In the genomic region with DNA sequence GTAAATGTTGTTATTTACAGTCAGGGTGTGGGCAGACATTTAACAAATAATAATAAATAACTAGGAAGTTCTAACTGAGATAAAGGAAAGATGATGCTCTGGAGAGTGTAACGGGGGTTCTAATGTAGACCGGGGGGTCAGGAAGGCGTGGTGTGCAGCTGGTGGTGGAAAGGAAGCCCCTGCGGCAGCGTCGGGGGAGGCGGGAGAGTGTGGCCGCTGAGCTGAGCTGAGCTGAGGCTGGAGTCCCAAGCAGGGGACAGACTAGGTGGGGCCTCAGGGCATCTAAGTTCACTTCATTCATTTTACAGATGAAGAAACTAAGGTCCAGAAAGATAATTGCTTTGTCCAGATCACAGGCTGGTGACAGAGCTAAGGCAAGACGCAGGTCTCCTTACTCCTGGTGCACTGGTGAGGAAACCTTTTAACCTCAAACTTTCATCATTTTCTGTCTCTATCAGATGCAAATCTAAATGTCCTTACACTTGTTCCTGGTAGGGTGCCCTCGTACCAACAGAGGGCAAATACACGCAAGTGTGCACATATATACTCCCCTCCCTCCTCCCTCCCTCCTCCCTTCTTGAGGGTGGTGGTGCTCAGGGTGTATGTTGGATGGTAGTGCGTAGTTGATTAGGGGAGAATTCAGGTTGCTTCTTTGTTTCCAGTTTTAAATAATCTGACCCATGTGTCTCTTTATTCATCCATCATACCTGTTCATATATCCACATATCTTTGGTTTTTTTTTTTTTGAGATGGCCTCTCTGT, we compare ENCODE assay signal across 2 cellular contexts.
TF ChIP-seq lines count a peak whose summit lies in the region.

No MANE protein-coding gene starts in this region.

TF ChIP-seq in GM23338, 12 proteins besides CTCF, POLR2A, EP300 and RAD21:
- TF ChIP-seq EZH2 (IDR thresholded peaks at IDR 0.05; ENCODE audit: low read depth, unreplicated experiment) (no peak), CREB1 (CRISPR knock-in tag; IDR thresholded peaks at IDR 0.05; ENCODE audit: low read depth) (no peak), STAT1 (IDR thresholded peaks at IDR 0.05; ENCODE audit: unreplicated experiment) (no peak), NANOG (IDR thresholded peaks at IDR 0.05; ENCODE audit: borderline replicate concordance) (no peak)
- TF ChIP-seq, protein P1, sequence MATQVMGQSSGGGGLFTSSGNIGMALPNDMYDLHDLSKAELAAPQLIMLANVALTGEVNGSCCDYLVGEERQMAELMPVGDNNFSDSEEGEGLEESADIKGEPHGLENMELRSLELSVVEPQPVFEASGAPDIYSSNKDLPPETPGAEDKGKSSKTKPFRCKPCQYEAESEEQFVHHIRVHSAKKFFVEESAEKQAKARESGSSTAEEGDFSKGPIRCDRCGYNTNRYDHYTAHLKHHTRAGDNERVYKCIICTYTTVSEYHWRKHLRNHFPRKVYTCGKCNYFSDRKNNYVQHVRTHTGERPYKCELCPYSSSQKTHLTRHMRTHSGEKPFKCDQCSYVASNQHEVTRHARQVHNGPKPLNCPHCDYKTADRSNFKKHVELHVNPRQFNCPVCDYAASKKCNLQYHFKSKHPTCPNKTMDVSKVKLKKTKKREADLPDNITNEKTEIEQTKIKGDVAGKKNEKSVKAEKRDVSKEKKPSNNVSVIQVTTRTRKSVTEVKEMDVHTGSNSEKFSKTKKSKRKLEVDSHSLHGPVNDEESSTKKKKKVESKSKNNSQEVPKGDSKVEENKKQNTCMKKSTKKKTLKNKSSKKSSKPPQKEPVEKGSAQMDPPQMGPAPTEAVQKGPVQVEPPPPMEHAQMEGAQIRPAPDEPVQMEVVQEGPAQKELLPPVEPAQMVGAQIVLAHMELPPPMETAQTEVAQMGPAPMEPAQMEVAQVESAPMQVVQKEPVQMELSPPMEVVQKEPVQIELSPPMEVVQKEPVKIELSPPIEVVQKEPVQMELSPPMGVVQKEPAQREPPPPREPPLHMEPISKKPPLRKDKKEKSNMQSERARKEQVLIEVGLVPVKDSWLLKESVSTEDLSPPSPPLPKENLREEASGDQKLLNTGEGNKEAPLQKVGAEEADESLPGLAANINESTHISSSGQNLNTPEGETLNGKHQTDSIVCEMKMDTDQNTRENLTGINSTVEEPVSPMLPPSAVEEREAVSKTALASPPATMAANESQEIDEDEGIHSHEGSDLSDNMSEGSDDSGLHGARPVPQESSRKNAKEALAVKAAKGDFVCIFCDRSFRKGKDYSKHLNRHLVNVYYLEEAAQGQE (IDR thresholded peaks at IDR 0.05; ENCODE audit: unreplicated experiment) = no peak

TF ChIP-seq in H1, 55 proteins besides CTCF, POLR2A, EP300 and RAD21:
- TF ChIP-seq TCF12 (IDR thresholded peaks at IDR 0.05; ENCODE audit: low read depth, low read length) = no peak
- TF ChIP-seq YY1 (IDR thresholded peaks at IDR 0.05; ENCODE audit: low read depth, low read length) = no peak
- no peak for TF ChIP-seq SP4 (IDR thresholded peaks at IDR 0.05; ENCODE audit: low read length)
- TF ChIP-seq SIX5 (IDR thresholded peaks at IDR 0.05; ENCODE audit: low read depth, low read length) = no peak
- TF ChIP-seq KDM4A (IDR thresholded peaks at IDR 0.05; ENCODE audit: low read depth, low read length, severe bottlenecking) = no peak
- TF ChIP-seq, protein P2, sequence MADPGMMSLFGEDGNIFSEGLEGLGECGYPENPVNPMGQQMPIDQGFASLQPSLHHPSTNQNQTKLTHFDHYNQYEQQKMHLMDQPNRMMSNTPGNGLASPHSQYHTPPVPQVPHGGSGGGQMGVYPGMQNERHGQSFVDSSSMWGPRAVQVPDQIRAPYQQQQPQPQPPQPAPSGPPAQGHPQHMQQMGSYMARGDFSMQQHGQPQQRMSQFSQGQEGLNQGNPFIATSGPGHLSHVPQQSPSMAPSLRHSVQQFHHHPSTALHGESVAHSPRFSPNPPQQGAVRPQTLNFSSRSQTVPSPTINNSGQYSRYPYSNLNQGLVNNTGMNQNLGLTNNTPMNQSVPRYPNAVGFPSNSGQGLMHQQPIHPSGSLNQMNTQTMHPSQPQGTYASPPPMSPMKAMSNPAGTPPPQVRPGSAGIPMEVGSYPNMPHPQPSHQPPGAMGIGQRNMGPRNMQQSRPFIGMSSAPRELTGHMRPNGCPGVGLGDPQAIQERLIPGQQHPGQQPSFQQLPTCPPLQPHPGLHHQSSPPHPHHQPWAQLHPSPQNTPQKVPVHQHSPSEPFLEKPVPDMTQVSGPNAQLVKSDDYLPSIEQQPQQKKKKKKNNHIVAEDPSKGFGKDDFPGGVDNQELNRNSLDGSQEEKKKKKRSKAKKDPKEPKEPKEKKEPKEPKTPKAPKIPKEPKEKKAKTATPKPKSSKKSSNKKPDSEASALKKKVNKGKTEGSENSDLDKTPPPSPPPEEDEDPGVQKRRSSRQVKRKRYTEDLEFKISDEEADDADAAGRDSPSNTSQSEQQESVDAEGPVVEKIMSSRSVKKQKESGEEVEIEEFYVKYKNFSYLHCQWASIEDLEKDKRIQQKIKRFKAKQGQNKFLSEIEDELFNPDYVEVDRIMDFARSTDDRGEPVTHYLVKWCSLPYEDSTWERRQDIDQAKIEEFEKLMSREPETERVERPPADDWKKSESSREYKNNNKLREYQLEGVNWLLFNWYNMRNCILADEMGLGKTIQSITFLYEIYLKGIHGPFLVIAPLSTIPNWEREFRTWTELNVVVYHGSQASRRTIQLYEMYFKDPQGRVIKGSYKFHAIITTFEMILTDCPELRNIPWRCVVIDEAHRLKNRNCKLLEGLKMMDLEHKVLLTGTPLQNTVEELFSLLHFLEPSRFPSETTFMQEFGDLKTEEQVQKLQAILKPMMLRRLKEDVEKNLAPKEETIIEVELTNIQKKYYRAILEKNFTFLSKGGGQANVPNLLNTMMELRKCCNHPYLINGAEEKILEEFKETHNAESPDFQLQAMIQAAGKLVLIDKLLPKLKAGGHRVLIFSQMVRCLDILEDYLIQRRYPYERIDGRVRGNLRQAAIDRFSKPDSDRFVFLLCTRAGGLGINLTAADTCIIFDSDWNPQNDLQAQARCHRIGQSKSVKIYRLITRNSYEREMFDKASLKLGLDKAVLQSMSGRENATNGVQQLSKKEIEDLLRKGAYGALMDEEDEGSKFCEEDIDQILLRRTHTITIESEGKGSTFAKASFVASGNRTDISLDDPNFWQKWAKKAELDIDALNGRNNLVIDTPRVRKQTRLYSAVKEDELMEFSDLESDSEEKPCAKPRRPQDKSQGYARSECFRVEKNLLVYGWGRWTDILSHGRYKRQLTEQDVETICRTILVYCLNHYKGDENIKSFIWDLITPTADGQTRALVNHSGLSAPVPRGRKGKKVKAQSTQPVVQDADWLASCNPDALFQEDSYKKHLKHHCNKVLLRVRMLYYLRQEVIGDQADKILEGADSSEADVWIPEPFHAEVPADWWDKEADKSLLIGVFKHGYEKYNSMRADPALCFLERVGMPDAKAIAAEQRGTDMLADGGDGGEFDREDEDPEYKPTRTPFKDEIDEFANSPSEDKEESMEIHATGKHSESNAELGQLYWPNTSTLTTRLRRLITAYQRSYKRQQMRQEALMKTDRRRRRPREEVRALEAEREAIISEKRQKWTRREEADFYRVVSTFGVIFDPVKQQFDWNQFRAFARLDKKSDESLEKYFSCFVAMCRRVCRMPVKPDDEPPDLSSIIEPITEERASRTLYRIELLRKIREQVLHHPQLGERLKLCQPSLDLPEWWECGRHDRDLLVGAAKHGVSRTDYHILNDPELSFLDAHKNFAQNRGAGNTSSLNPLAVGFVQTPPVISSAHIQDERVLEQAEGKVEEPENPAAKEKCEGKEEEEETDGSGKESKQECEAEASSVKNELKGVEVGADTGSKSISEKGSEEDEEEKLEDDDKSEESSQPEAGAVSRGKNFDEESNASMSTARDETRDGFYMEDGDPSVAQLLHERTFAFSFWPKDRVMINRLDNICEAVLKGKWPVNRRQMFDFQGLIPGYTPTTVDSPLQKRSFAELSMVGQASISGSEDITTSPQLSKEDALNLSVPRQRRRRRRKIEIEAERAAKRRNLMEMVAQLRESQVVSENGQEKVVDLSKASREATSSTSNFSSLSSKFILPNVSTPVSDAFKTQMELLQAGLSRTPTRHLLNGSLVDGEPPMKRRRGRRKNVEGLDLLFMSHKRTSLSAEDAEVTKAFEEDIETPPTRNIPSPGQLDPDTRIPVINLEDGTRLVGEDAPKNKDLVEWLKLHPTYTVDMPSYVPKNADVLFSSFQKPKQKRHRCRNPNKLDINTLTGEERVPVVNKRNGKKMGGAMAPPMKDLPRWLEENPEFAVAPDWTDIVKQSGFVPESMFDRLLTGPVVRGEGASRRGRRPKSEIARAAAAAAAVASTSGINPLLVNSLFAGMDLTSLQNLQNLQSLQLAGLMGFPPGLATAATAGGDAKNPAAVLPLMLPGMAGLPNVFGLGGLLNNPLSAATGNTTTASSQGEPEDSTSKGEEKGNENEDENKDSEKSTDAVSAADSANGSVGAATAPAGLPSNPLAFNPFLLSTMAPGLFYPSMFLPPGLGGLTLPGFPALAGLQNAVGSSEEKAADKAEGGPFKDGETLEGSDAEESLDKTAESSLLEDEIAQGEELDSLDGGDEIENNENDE (IDR thresholded peaks at IDR 0.05; ENCODE audit: insufficient replicate concordance, low read length) = no peak
- no peak for TF ChIP-seq CHD2 (IDR thresholded peaks at IDR 0.05; ENCODE audit: low read length)
- TF ChIP-seq, protein P3, sequence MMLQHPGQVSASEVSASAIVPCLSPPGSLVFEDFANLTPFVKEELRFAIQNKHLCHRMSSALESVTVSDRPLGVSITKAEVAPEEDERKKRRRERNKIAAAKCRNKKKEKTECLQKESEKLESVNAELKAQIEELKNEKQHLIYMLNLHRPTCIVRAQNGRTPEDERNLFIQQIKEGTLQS (IDR thresholded peaks at IDR 0.05; ENCODE audit: insufficient read depth, low read depth, low read length) = no peak
- TF ChIP-seq BCL11A (IDR thresholded peaks at IDR 0.05; ENCODE audit: low read depth in 2 of 2, low read length in 2 of 2) = no peak
- no peak for TF ChIP-seq EGR1 (IDR thresholded peaks at IDR 0.05; ENCODE audit: borderline replicate concordance, low read depth, low read length)
- TF ChIP-seq, protein P4, sequence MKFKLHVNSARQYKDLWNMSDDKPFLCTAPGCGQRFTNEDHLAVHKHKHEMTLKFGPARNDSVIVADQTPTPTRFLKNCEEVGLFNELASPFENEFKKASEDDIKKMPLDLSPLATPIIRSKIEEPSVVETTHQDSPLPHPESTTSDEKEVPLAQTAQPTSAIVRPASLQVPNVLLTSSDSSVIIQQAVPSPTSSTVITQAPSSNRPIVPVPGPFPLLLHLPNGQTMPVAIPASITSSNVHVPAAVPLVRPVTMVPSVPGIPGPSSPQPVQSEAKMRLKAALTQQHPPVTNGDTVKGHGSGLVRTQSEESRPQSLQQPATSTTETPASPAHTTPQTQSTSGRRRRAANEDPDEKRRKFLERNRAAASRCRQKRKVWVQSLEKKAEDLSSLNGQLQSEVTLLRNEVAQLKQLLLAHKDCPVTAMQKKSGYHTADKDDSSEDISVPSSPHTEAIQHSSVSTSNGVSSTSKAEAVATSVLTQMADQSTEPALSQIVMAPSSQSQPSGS (IDR thresholded peaks at IDR 0.05; ENCODE audit: low read length) = no peak
- no peak for TF ChIP-seq SIN3A (conservative IDR thresholded peaks at IDR 0.05 in 1 of 2, IDR thresholded peaks at IDR 0.05 in 1 of 2; ENCODE audit: low read depth in 1 of 2, low read length in 2 of 2)
- TF ChIP-seq, protein P5, sequence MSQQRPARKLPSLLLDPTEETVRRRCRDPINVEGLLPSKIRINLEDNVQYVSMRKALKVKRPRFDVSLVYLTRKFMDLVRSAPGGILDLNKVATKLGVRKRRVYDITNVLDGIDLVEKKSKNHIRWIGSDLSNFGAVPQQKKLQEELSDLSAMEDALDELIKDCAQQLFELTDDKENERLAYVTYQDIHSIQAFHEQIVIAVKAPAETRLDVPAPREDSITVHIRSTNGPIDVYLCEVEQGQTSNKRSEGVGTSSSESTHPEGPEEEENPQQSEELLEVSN (IDR thresholded peaks at IDR 0.05) = no peak
- TF ChIP-seq SP1 (IDR thresholded peaks at IDR 0.05; ENCODE audit: low read depth, low read length) = no peak
- no peak for TF ChIP-seq RNF2 (IDR thresholded peaks at IDR 0.05; ENCODE audit: borderline replicate concordance, low read depth, low read length, missing control alignments, poor library complexity, severe bottlenecking)
- no peak for TF ChIP-seq MAFK (IDR thresholded peaks at IDR 0.05; ENCODE audit: low read depth, low read length)
- no peak for TF ChIP-seq SP2 (IDR thresholded peaks at IDR 0.05; ENCODE audit: low read length)
- no peak for TF ChIP-seq ASH2L (IDR thresholded peaks at IDR 0.05; ENCODE audit: low read length)
- TF ChIP-seq CBX5 (IDR thresholded peaks at IDR 0.05; ENCODE audit: low read depth, low read length) = no peak
